Comparison of ENCODE assay signal across 24 cellular contexts in the genomic region with DNA sequence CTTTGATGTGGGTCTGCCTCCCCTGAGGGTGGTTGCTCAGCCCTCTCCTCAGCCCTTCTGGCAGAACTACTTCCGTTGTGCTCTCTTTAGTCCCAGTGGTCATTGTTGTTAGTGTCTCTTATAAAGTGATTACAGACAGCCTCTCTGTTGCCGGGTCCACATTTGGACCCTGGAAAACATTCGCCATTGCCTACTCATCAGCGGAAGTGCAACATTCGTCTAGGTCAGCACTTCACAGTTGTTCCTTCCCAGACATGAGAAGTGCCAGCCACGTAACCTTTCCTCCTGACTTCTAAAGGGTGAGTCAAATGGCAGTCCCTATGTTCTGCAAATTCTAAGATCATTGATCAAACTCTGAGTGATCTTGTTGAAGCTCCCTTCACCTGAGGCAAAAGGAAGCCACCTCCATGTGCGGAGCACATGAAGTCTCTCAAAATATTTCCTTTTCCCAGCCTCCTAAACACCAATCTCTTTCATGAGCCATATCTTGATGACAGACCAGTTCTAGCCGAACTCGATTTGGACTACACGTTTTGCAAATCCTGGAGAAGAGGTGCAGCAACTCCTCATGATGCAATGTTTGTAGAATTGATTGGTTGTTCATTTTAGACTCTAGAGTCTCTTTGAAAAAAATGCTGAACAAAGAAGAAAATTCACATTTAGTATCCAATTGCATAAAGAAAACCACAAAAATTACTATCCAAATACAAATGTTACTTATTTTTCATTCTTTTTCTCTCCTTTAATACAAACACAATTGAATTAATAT.
"Had no signal": no experiment of that assay in that cellular context is flagged by ENCODE, and none has a peak within 500 bp of the region (broad histone marks: within the 10 kb centered on the region; RNA-seq: fewer than 3 reads in every experiment).

No MANE protein-coding gene starts in this region.

- H3K79me2 ChIP-seq: parathyroid adenoma had no signal

- H3K9ac ChIP-seq: parathyroid adenoma had no signal

- H3K9me3 Mint-ChIP-seq: nephron progenitor cell had no signal

- H3K9me3 ChIP-seq: gastroesophageal sphincter, lower lobe of right lung, psoas muscle, spleen, thoracic aorta, uterus had no signal

- H3K4me3 ChIP-seq: gastroesophageal sphincter, lower lobe of right lung, psoas muscle, spleen, thoracic aorta, uterus had no signal

- H3K36me3 ChIP-seq: gastroesophageal sphincter, lower lobe of right lung, spleen, thoracic aorta, uterus had no signal

- FAIRE-seq: colon had no signal

- H3K4me3 Mint-ChIP-seq: activated naive CD8-positive, alpha-beta T cell; nephron progenitor cell; type B pancreatic cell had no signal

- H3K36me3 Mint-ChIP-seq: activated naive CD8-positive, alpha-beta T cell; type B pancreatic cell had no signal

- H3K4me1 Mint-ChIP-seq: nephron progenitor cell had no signal

- H3K27ac Mint-ChIP-seq: activated naive CD8-positive, alpha-beta T cell; nephron progenitor cell; type B pancreatic cell had no signal

- DNase-seq: activated CD4-positive, alpha-beta T cell treated with anti-CD3 and anti-CD28 coated beads for 48 hours; activated CD4-positive, alpha-beta T cell treated with anti-CD3 and anti-CD28 coated beads, Interleukin-2, amount 50 U/mL, for 48 hours; activated CD8-positive, alpha-beta memory T cell treated with anti-CD3 and anti-CD28 coated beads for 24 hours; activated effector memory CD4-positive, alpha-beta T cell treated with Interleukin-2 at 50 U/mL for 16 hours; activated naive CD4-positive, alpha-beta T cell treated with Interleukin-2 at 50 U/mL for 16 hours; anterior cingulate cortex; dermis blood vessel endothelial cell; effector CD4-positive, alpha-beta T cell; erythroblast; hippocampal formation; lower lobe of right lung; nephron progenitor cell; occipital lobe; psoas muscle; spleen; stimulated activated naive CD8-positive, alpha-beta T cell treated with anti-CD3 and anti-CD28 coated beads, Interleukin-15, Interleukin-2, amounts not matched to agents 100 U/mL and 50 U/mL, for 24 hours; uterus had no signal

- H3K27me3 ChIP-seq: gastroesophageal sphincter, spleen, uterus had no signal

- H2AFZ ChIP-seq: parathyroid adenoma had no signal

- ATAC-seq: gastroesophageal sphincter; lower lobe of right lung; psoas muscle; stimulated activated naive CD8-positive, alpha-beta T cell treated with anti-CD3 and anti-CD28 coated beads, Interleukin-15, Interleukin-2, amounts not matched to agents 100 U/mL and 50 U/mL, for 24 hours had no signal

- H3K27ac ChIP-seq: gastroesophageal sphincter, lower lobe of right lung, parathyroid adenoma, psoas muscle, spleen, thoracic aorta, uterus, VCaP had no signal

- H3K27me3 Mint-ChIP-seq: activated naive CD8-positive, alpha-beta T cell; type B pancreatic cell had no signal

- H3K4me1 ChIP-seq: gastroesophageal sphincter, lower lobe of right lung, parathyroid adenoma, psoas muscle, spleen, uterus had no signal
